Comparison of ENCODE assay signal across 19 cellular contexts in genomic region chr4:98624144-98624543, GRCh38. TPM values are rescaled to one million over a fixed set of nuclear protein-coding genes. Genes with fewer than 3 reads are reported as not detected.
DNase-seq lines count a peak whose midpoint lies in the region; ATAC-seq and TF ChIP-seq lines count a peak whose summit lies in the region.
"Had no signal": no experiment of that assay in that cellular context is flagged by ENCODE, and none has a peak within 500 bp of the region (broad histone marks: within the 10 kb centered on the region; RNA-seq: fewer than 3 reads in every experiment).

No MANE protein-coding gene starts in this region.

- no peaks in the 10 kb centered on the region for H3K9me2 ChIP-seq in GM23248 (ENCODE audit: insufficient read depth)

- H3K27ac ChIP-seq in GM23248 (0 out of 2 replicates have a peak overlapping the region, but pooled peaks have one; percentile 1), KOPT-K1 (ENCODE audit: low read depth, low read length, poor library complexity, severe bottlenecking) (peak overlapping the region; percentile 31), gastroesophageal sphincter (no peak overlapping the region)
- H3K27ac ChIP-seq in effector memory CD4-positive, alpha-beta T cell (ENCODE audit: insufficient read depth, low read length, poor library complexity, severe bottlenecking) = no peak overlapping the region
- H3K27ac ChIP-seq: KMS-11, SK-N-MC had no signal

- H3K4me1 ChIP-seq in GM23248 (ENCODE audit: insufficient read depth) (peaks cover 72% of the 10 kb centered on the region), gastroesophageal sphincter (peaks cover 4 to 34% (median 10%) of the 10 kb centered on the region in 3 donors)
- peaks cover 3% of the 10 kb centered on the region for H3K4me1 ChIP-seq in effector memory CD4-positive, alpha-beta T cell (ENCODE audit: control insufficient read depth, insufficient read depth, low read length, poor library complexity, severe bottlenecking)

- POLR2A ChIA-PET in naive thymus-derived CD8-positive, alpha-beta T cell (lab: Charles Lee) = no interaction called here

- TF ChIP-seq CTCF in gastroesophageal sphincter (IDR thresholded peaks at IDR 0.05) = no peak

- peak overlapping the region; percentile 47 for H3K27ac Mint-ChIP-seq in activated naive CD8-positive, alpha-beta T cell treated with anti-CD3 and anti-CD28 coated beads, Interleukin-2, amount 50 U/mL, for 24 hours
- H3K27ac Mint-ChIP-seq in naive thymus-derived CD8-positive, alpha-beta T cell = peak overlapping the region in 7 of 10 donors; percentile 8 to 51 (median 36)
- H3K27ac Mint-ChIP-seq: CD14-positive monocyte had no signal

- no peaks in the 10 kb centered on the region for H4K20me1 ChIP-seq in GM23248 (ENCODE audit: insufficient read depth)

- peaks cover 96% of the 10 kb centered on the region for H3K79me2 ChIP-seq in GM23248 (ENCODE audit: insufficient read depth)

- H3K27me3 ChIP-seq in GM23248 (replicated peaks; ENCODE audit: insufficient read depth) (no peaks in the 10 kb centered on the region), gastroesophageal sphincter (no peaks in the 10 kb centered on the region)
- no peaks in the 10 kb centered on the region for H3K27me3 ChIP-seq in effector memory CD4-positive, alpha-beta T cell (replicated peaks; ENCODE audit: control insufficient read depth, insufficient read depth, low read length, poor library complexity, severe bottlenecking)

- no peaks in the 10 kb centered on the region for H3K27me3 Mint-ChIP-seq in activated naive CD8-positive, alpha-beta T cell treated with anti-CD3 and anti-CD28 coated beads, Interleukin-2, amount 50 U/mL, for 24 hours
- no peaks in the 10 kb centered on the region for H3K27me3 Mint-ChIP-seq in naive thymus-derived CD8-positive, alpha-beta T cell

- no peak overlapping the region for H3K4me2 ChIP-seq in GM23248 (ENCODE audit: unreplicated experiment)
- H3K4me2 ChIP-seq: KMS-11 had no signal

- no peak for TF ChIP-seq EP300 in gastroesophageal sphincter (IDR thresholded peaks at IDR 0.05)

- H3K9me3 Mint-ChIP-seq in activated naive CD8-positive, alpha-beta T cell treated with anti-CD3 and anti-CD28 coated beads, Interleukin-2, amount 50 U/mL, for 24 hours = no peaks in the 10 kb centered on the region
- H3K9me3 Mint-ChIP-seq in naive thymus-derived CD8-positive, alpha-beta T cell = peaks cover 0 to 3% (median 0%) of the 10 kb centered on the region in 9 donors

- peaks cover 55% of the 10 kb centered on the region for H3F3A ChIP-seq in GM23248 (ENCODE audit: insufficient read depth)

- no peak overlapping the region for H3K4me3 Mint-ChIP-seq in activated naive CD8-positive, alpha-beta T cell treated with anti-CD3 and anti-CD28 coated beads, Interleukin-2, amount 50 U/mL, for 24 hours
- peak overlapping the region in 9 of 10 donors; percentile 8 to 42 (median 11) for H3K4me3 Mint-ChIP-seq in naive thymus-derived CD8-positive, alpha-beta T cell
- H3K4me3 Mint-ChIP-seq: CD14-positive monocyte had no signal

- H3K9ac ChIP-seq in GM23248 = no peak overlapping the region
- H3K9ac ChIP-seq: KMS-11 had no signal

- in situ Hi-C loops in GM23248 (cut with MboI) = no loop called here

- no peak overlapping the region for H2AFZ ChIP-seq in GM23248

- no peak for ATAC-seq in activated naive CD8-positive, alpha-beta T cell treated with anti-CD3 and anti-CD28 coated beads, Interleukin-2, amount 50 U/mL, for 24 hours
- no peak for ATAC-seq in naive thymus-derived CD8-positive, alpha-beta T cell
- ATAC-seq in gastroesophageal sphincter = no peak

- no peaks in the 10 kb centered on the region for H3K9me3 ChIP-seq in GM23248 (ENCODE audit: low read depth)
- no peaks in the 10 kb centered on the region for H3K9me3 ChIP-seq in KOPT-K1 (ENCODE audit: insufficient read depth, low read length, poor library complexity, severe bottlenecking)
- H3K9me3 ChIP-seq in effector memory CD4-positive, alpha-beta T cell (ENCODE audit: control insufficient read depth, low read length) = no peaks in the 10 kb centered on the region
- no peaks in the 10 kb centered on the region for H3K9me3 ChIP-seq in gastroesophageal sphincter

- WGBS in GM23248 (ENCODE audit: low coverage in 1 of 2, low lambda C conversion rate in 2 of 2, missing lambda C conversion rate in 2 of 2), 2 experiments = 96 to 97% methylated on average over 2 of the region's 2 CpGs
- WGBS in gastroesophageal sphincter (ENCODE audit: low coverage in 1 of 2), 2 donors = 83 to 96% methylated on average over 2 of the region's 2 CpGs

- H3K36me3 ChIP-seq in GM23248 (ENCODE audit: low read depth) (0 out of 2 replicates have a peak, but pooled peaks cover 4% of the 10 kb centered on the region), KOPT-K1 (ENCODE audit: insufficient read depth, low read length) (no peaks in the 10 kb centered on the region), gastroesophageal sphincter (no peaks in the 10 kb centered on the region)
- H3K36me3 ChIP-seq in effector memory CD4-positive, alpha-beta T cell (ENCODE audit: control insufficient read depth, insufficient read depth, low read length) = no peaks in the 10 kb centered on the region

- H3K36me3 Mint-ChIP-seq in activated naive CD8-positive, alpha-beta T cell treated with anti-CD3 and anti-CD28 coated beads, Interleukin-2, amount 50 U/mL, for 24 hours (ENCODE audit: low read depth) = peaks cover 2% of the 10 kb centered on the region
- peaks cover 0 to 2% (median 0%) of the 10 kb centered on the region in 3 donors for H3K36me3 Mint-ChIP-seq in naive thymus-derived CD8-positive, alpha-beta T cell
- H3K36me3 Mint-ChIP-seq: CD14-positive monocyte had no signal

- peaks cover 58% of the 10 kb centered on the region for H3K4me1 Mint-ChIP-seq in activated naive CD8-positive, alpha-beta T cell treated with anti-CD3 and anti-CD28 coated beads, Interleukin-2, amount 50 U/mL, for 24 hours
- H3K4me1 Mint-ChIP-seq in naive thymus-derived CD8-positive, alpha-beta T cell = peaks cover 20 to 59% (median 50%) of the 10 kb centered on the region in 4 donors
- H3K4me1 Mint-ChIP-seq: CD14-positive monocyte had no signal

- H3K4me3 ChIP-seq in GM23248 = no peak overlapping the region
- no peak overlapping the region for H3K4me3 ChIP-seq in effector memory CD4-positive, alpha-beta T cell (ENCODE audit: insufficient read depth, low read depth, low read length, poor library complexity, severe bottlenecking)
- no peak overlapping the region for H3K4me3 ChIP-seq in gastroesophageal sphincter
- H3K4me3 ChIP-seq: SK-N-MC had no signal

- TF ChIP-seq POLR2A in gastroesophageal sphincter (IDR thresholded peaks at IDR 0.05) = no peak

- DNase-seq in GM23248 (no peak), NCI-H226 (no peak)
- DNase-seq in activated naive CD8-positive, alpha-beta T cell treated with anti-CD3 and anti-CD28 coated beads, Interleukin-2, amount 50 U/mL, for 24 hours = no peak
- no peak for DNase-seq in naive thymus-derived CD8-positive, alpha-beta T cell
- no peak for DNase-seq in effector memory CD4-positive, alpha-beta T cell
- DNase-seq: ACHN, AML-193, Calu3, H7, NCI-H1048, NCI-H1436 treated with DMSO at 0.1 percent for 48 hours, NCI-H2081, NCI-H510A treated with DMSO at 0.1 percent for 48 hours, NCI-H82 had no signal

RNA-seq across cellular contexts. Expression of gene TSPAN5, which starts 34.3 kb away (rescaled TPM):
- 61.9 and 69.6 TPM in 2 replicates for total RNA-seq in GM23248 (2014; rRNA removed; shearing (Covaris generic))
- 70.8 and 76.6 TPM in 2 replicates for polyA plus RNA-seq in GM23248 (2016; fragmentation: Nextera tagmentation; extraction: Ambion mirVana)
- 1 to 10 TPM; 5.0 to 5.4 TPM for total RNA-seq in naive thymus-derived CD8-positive, alpha-beta T cell
- polyA plus RNA-seq in naive thymus-derived CD8-positive, alpha-beta T cell = 10 to 100 TPM in 1 of 3 donors, 1 to 10 TPM in 2; 5.9 to 13.9 (median 9.6) TPM
- total RNA-seq in gastroesophageal sphincter = 10 to 100 TPM in 3 of 4 donors, 1 to 10 TPM in 1; 9.8 to 14.0 (median 12.2) TPM

Comparison
In these comparisons a context has a peak if more than half of its experiments do, and no peak if none do; other contexts are left out.
1. H3K27ac ChIP-seq: peak in GM23248 (single experiment) and KOPT-K1 (single experiment); none in effector memory CD4-positive, alpha-beta T cell (single experiment) and gastroesophageal sphincter (0 of 4).